In the genomic region with DNA sequence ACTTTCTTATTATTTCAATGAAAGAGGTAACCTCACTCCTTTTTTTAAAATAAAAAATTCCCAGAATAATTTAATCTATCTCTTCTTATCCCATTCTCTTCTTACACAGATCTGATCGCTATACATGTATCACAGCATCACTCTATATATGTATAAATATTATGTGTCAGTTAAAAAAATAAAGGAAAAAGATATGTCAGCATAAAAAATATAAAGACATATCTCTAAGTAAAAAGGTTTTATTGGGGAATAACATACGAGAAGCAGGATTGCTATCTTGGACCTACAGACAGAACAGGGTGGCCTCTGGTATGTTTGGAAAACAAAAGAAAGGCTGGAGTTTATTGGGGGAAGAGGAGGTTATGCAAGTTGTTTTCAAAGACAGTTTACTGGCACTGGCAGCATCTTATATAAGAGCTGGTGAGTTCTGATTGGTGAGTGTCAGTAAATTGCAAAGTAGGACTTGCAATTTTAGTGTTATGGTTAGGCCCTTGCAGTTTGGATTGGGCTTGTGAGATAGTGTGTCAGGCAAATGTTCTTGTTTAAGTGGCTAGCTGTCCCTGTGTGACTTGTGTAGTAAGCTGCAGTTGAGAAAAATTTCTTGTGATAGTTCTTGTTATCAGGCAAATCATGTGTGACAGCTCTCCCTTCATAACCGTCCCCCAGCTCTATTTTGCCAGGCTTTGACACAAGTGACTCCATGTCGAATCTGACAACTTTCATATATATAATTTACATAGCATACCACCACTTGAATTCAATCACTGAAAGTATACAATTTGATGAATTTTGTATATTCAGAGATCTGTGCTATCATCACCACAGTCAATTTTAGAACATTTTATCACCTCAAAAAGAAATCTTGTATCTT, we compare ENCODE assay signal across 1 cellular context.
TF ChIP-seq lines count a peak whose summit lies in the region.

No MANE protein-coding gene starts in this region.

TF ChIP-seq in HepG2, 621 proteins besides CTCF, POLR2A, EP300 and RAD21 (continued from another document):
- TF ChIP-seq RXRB (CRISPR knock-in tag; IDR thresholded peaks at IDR 0.05; ENCODE audit: borderline replicate concordance): peak; percentile 20; the same call in 1 of the 2 replicates
- no peak for TF ChIP-seq PHB2 (IDR thresholded peaks at IDR 0.05; ENCODE audit: partially characterized antibody)
- TF ChIP-seq, protein P1, sequence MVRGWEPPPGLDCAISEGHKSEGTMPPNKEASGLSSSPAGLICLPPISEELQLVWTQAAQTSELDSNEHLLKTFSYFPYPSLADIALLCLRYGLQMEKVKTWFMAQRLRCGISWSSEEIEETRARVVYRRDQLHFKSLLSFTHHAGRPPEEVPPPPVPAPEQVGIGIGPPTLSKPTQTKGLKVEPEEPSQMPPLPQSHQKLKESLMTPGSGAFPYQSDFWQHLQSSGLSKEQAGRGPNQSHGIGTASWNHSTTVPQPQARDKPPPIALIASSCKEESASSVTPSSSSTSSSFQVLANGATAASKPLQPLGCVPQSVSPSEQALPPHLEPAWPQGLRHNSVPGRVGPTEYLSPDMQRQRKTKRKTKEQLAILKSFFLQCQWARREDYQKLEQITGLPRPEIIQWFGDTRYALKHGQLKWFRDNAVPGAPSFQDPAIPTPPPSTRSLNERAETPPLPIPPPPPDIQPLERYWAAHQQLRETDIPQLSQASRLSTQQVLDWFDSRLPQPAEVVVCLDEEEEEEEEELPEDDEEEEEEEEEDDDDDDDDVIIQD (CRISPR knock-in tag; IDR thresholded peaks at IDR 0.05; ENCODE audit: low read depth): peak; percentile 87; the same call in 1 of the 2 replicates
- TF ChIP-seq, protein P2, sequence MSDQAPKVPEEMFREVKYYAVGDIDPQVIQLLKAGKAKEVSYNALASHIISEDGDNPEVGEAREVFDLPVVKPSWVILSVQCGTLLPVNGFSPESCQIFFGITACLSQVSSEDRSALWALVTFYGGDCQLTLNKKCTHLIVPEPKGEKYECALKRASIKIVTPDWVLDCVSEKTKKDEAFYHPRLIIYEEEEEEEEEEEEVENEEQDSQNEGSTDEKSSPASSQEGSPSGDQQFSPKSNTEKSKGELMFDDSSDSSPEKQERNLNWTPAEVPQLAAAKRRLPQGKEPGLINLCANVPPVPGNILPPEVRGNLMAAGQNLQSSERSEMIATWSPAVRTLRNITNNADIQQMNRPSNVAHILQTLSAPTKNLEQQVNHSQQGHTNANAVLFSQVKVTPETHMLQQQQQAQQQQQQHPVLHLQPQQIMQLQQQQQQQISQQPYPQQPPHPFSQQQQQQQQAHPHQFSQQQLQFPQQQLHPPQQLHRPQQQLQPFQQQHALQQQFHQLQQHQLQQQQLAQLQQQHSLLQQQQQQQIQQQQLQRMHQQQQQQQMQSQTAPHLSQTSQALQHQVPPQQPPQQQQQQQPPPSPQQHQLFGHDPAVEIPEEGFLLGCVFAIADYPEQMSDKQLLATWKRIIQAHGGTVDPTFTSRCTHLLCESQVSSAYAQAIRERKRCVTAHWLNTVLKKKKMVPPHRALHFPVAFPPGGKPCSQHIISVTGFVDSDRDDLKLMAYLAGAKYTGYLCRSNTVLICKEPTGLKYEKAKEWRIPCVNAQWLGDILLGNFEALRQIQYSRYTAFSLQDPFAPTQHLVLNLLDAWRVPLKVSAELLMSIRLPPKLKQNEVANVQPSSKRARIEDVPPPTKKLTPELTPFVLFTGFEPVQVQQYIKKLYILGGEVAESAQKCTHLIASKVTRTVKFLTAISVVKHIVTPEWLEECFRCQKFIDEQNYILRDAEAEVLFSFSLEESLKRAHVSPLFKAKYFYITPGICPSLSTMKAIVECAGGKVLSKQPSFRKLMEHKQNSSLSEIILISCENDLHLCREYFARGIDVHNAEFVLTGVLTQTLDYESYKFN (CRISPR knock-in tag; conservative IDR thresholded peaks at IDR 0.05): 0 out of 2 replicates have a peak, but pooled peaks have one; percentile 11
